In the genomic region with DNA sequence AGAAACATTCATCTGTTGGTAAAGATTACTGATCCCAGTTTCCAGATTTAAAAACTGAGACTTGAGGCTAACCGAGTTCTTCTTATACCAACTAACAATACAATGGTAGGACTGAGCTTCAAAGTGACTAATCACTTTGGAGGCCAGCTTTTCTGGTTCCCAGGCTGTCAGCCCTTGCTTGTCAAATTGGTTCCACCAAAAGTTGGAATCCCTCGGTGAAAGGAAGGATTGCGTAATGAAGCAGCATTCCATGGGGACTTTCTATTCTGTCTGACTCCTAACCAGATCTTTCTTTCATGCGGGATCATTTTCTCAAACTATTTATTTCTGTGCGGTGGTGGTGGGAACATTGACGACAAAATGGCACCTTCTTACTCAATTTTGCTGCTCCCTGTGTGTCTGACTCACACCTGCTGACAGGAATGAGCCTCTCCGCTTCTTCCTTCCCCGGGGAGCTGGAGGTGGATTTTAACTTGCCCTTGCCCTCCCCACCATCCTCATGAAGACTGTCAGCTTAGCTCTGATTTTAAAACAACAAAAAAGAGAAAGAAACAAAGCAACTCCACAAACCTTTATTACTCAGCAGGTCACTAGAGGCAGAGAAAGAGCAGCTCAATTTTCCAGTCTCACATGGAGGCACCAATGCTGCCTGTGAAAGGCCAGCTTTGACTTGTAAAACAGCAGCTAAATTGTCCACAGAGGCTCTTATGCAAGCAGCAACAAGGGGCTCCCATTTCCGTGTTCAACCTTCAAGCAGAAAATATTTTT, we compare ENCODE assay signal across 10 cellular contexts. TPM values are rescaled to one million over a fixed set of nuclear protein-coding genes. Genes with fewer than 3 reads are reported as not detected.
DNase-seq lines count a peak whose midpoint lies in the region; TF ChIP-seq lines count a peak whose summit lies in the region.
"Had no signal": no experiment of that assay in that cellular context is flagged by ENCODE, and none has a peak within 500 bp of the region (broad histone marks: within the 10 kb centered on the region; RNA-seq: fewer than 3 reads in every experiment).

No MANE protein-coding gene starts in this region.

- H3K9ac ChIP-seq in endodermal cell (ENCODE audit: extremely low read depth, low read length, poor library complexity, severe bottlenecking) (no peak overlapping the region), mucosa of rectum (ENCODE audit: low read depth in 1 of 2, low read length in 2 of 2) (no peak overlapping the region)

- H3K4me3 ChIP-seq in endodermal cell (ENCODE audit: low read length) (no peak overlapping the region), mucosa of rectum (ENCODE audit: low read length in 2 of 2) (no peak overlapping the region)

- H3K27me3 ChIP-seq in endodermal cell (ENCODE audit: control insufficient read depth, insufficient read depth, low read length, poor library complexity, severe bottlenecking): peaks cover 18% of the 10 kb centered on the region
- no peaks in the 10 kb centered on the region for H3K27me3 ChIP-seq in mucosa of rectum (ENCODE audit: control insufficient read depth in 2 of 2, insufficient read depth in 2 of 2, low read length in 2 of 2)

- H3K4me1 Mint-ChIP-seq in endodermal cell: peaks cover 24% of the 10 kb centered on the region

- H3K27ac ChIP-seq in endodermal cell (ENCODE audit: low read depth, low read length) (peak overlapping the region; percentile 96), mucosa of rectum (ENCODE audit: low read depth in 2 of 2, low read length in 2 of 2) (peak overlapping the region; percentile 20 to 47)

- DNase-seq in ACHN (peak; percentile 45), NCI-H146 (lab: John Stamatoyannopoulos, UW) (peak; percentile 52), endodermal cell (peak; percentile 67), SW480 (ENCODE audit: low spot score) (no peak), SW 1271 (lab: John Stamatoyannopoulos, UW) (no peak)
- no peak for DNase-seq in stimulated activated CD8-positive, alpha-beta memory T cell treated with anti-CD3 and anti-CD28 coated beads, Interleukin-4, amount 100 ng/mL, for 48 hours
- no peak for DNase-seq in activated CD4-positive, CD25-positive, alpha-beta regulatory T cell treated with anti-CD3 and anti-CD28 coated beads, Interleukin-2, amount 50 U/mL, for 72 hours
- DNase-seq: NCI-H524, occipital lobe had no signal

- H3K9me3 ChIP-seq in endodermal cell (ENCODE audit: control insufficient read depth, low read length) (no peaks in the 10 kb centered on the region), mucosa of rectum (ENCODE audit: control insufficient read depth in 2 of 2, low read length in 2 of 2) (no peaks in the 10 kb centered on the region)

- H3K4me3 Mint-ChIP-seq in endodermal cell: no peak overlapping the region

- H3K36me3 ChIP-seq in endodermal cell (ENCODE audit: control insufficient read depth, insufficient read depth, low read length): no peaks in the 10 kb centered on the region
- no peaks in the 10 kb centered on the region for H3K36me3 ChIP-seq in mucosa of rectum (ENCODE audit: control insufficient read depth in 2 of 2, insufficient read depth in 2 of 2, low read length in 2 of 2)

- peak overlapping the region; percentile 76 for H3K27ac Mint-ChIP-seq in endodermal cell

- H3K27me3 Mint-ChIP-seq in endodermal cell (ENCODE audit: insufficient read depth): peaks cover 8% of the 10 kb centered on the region

- no peaks in the 10 kb centered on the region for H3K36me3 Mint-ChIP-seq in endodermal cell (ENCODE audit: low read depth)

- 30% methylated on average over 5 to 9 of the region's 9 CpGs for WGBS in endodermal cell (ENCODE audit: insufficient coverage in 1 of 2, insufficient read length in 1 of 2), 2 experiments

- H3K9me3 Mint-ChIP-seq in endodermal cell: no peaks in the 10 kb centered on the region

- TF ChIP-seq CTCF in endodermal cell (conservative IDR thresholded peaks at IDR 0.05): no peak

- in situ Hi-C loops in ACHN (cut with HindIII; ENCODE audit: low pct_ligation_motif_present, low pct_unique_long_range_greater_than_20kb, low sequenced_read_pairs): no loop called here

- peaks cover 5% of the 10 kb centered on the region for H3K4me1 ChIP-seq in endodermal cell (ENCODE audit: control insufficient read depth, insufficient read depth, low read length)
- H3K4me1 ChIP-seq in mucosa of rectum (ENCODE audit: control insufficient read depth in 2 of 2, insufficient read depth in 2 of 2, low read length in 2 of 2): peaks cover 18 to 24% of the 10 kb centered on the region in 2 donors

RNA-seq across cellular contexts. Expression of a gene that starts 32.9 kb away (rescaled TPM):
- 10 to 100 TPM; 21.8 to 22.1 TPM for total RNA-seq in endodermal cell
- polyA plus RNA-seq in endodermal cell (2013, experiment 1 of 2): 19.7 TPM
- polyA plus RNA-seq in endodermal cell (2013, experiment 2 of 2): 16.8 TPM

Comparison
In these comparisons a context has a peak if more than half of its experiments do, and no peak if none do; other contexts are left out.
1. DNase-seq: peak in ACHN (single experiment), NCI-H146 (single experiment) and endodermal cell (single experiment); none in stimulated activated CD8-positive, alpha-beta memory T cell treated with anti-CD3 and anti-CD28 coated beads, Interleukin-4, amount 100 ng/mL, for 48 hours (single experiment), SW480 (single experiment), SW 1271 (0 of 2) and activated CD4-positive, CD25-positive, alpha-beta regulatory T cell treated with anti-CD3 and anti-CD28 coated beads, Interleukin-2, amount 50 U/mL, for 72 hours (single experiment).